Comparison of ENCODE assay signal across 1 cellular context in genomic region chrX:29858714-29859113, GRCh38.
TF ChIP-seq lines count a peak whose summit lies in the region.

No MANE protein-coding gene starts in this region.

TF ChIP-seq in SK-N-SH, 30 proteins besides CTCF, POLR2A, EP300 and RAD21 (continued from another document):
- TF ChIP-seq, protein P1, sequence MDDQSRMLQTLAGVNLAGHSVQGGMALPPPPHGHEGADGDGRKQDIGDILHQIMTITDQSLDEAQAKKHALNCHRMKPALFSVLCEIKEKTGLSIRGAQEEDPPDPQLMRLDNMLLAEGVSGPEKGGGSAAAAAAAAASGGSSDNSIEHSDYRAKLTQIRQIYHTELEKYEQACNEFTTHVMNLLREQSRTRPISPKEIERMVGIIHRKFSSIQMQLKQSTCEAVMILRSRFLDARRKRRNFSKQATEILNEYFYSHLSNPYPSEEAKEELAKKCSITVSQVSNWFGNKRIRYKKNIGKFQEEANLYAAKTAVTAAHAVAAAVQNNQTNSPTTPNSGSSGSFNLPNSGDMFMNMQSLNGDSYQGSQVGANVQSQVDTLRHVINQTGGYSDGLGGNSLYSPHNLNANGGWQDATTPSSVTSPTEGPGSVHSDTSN (IDR thresholded peaks at IDR 0.05): peak; percentile 65
- TF ChIP-seq EZH2phosphoT487 (IDR thresholded peaks at IDR 0.05; ENCODE audit: borderline replicate concordance, low read depth) (no peak), JUND (IDR thresholded peaks at IDR 0.05) (peak; percentile 73), GABPA (IDR thresholded peaks at IDR 0.05; ENCODE audit: low read depth) (no peak), FOSL2 (IDR thresholded peaks at IDR 0.05; ENCODE audit: borderline replicate concordance, low read depth) (peak; percentile 81), NFIC (IDR thresholded peaks at IDR 0.05; ENCODE audit: borderline replicate concordance) (0 out of 2 replicates have a peak, but pooled peaks have one; percentile 17), FOXM1 (IDR thresholded peaks at IDR 0.05; ENCODE audit: low read depth) (peak; percentile 68; the same call in 1 of the 2 replicates)
